Comparison of ENCODE assay signal across 3 cellular contexts in the genomic region with DNA sequence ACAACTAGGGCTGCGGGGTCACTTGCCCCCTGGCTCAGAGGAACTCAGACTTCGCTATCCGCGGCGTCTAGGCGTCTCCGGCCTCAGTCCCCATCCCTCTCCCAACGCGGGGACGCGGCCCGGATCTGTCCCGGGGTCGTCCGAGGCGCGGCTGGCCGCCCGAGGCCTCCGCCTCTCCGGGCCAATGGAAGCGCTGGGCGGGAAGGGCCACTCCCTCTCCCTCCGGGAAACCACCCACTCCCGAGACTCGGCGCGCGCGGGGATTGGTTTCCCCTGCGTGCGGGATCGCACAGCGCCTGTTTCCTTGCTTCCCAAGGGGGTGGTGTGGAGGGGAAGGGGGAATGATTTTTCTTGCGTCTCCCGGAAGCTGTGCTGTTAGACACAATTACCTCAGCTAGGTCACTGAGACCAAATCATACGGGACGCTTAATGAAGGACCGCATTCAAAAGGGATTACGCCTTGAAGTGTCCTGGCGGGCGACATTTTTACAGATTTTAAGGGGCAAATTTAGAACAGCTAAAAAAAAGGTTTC.
TF ChIP-seq lines count a peak whose summit lies in the region.

No MANE protein-coding gene starts in this region.

TF ChIP-seq in A549, 52 proteins besides CTCF, POLR2A, EP300 and RAD21:
- 0 out of 2 replicates have a peak, but pooled peaks have one; percentile 28 for TF ChIP-seq RFX5 (IDR thresholded peaks at IDR 0.05)
- TF ChIP-seq, protein P1, sequence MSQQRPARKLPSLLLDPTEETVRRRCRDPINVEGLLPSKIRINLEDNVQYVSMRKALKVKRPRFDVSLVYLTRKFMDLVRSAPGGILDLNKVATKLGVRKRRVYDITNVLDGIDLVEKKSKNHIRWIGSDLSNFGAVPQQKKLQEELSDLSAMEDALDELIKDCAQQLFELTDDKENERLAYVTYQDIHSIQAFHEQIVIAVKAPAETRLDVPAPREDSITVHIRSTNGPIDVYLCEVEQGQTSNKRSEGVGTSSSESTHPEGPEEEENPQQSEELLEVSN (IDR thresholded peaks at IDR 0.05; ENCODE audit: borderline replicate concordance, low read depth): peak; percentile 64; the same call in 1 of the 2 replicates
- TF ChIP-seq, protein P2, sequence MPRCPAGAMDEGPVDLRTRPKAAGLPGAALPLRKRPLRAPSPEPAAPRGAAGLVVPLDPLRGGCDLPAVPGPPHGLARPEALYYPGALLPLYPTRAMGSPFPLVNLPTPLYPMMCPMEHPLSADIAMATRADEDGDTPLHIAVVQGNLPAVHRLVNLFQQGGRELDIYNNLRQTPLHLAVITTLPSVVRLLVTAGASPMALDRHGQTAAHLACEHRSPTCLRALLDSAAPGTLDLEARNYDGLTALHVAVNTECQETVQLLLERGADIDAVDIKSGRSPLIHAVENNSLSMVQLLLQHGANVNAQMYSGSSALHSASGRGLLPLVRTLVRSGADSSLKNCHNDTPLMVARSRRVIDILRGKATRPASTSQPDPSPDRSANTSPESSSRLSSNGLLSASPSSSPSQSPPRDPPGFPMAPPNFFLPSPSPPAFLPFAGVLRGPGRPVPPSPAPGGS (IDR thresholded peaks at IDR 0.05): no peak
- TF ChIP-seq PHF8 (IDR thresholded peaks at IDR 0.05; ENCODE audit: borderline replicate concordance, low read depth): peak; percentile 33
- TF ChIP-seq, protein P3, sequence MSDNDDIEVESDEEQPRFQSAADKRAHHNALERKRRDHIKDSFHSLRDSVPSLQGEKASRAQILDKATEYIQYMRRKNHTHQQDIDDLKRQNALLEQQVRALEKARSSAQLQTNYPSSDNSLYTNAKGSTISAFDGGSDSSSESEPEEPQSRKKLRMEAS (IDR thresholded peaks at IDR 0.05): peak; percentile 36; the same call in 1 of the 2 replicates
- TF ChIP-seq JUN (IDR thresholded peaks at IDR 0.05): peak in 1 of 2 experiments; percentile 35; a peak in 1 of 5 replicates
- no peak for TF ChIP-seq SREBF2 (IDR thresholded peaks at IDR 0.05)
- TF ChIP-seq HDAC2 (IDR thresholded peaks at IDR 0.05): 0 out of 2 replicates have a peak, but pooled peaks have one; percentile 35

TF ChIP-seq in IMR-90, 13 proteins besides CTCF, POLR2A, EP300 and RAD21:
- peak; percentile 5; the same call in 1 of the 2 replicates for TF ChIP-seq MAZ (IDR thresholded peaks at IDR 0.05; ENCODE audit: borderline replicate concordance, low read depth, low read length)
- TF ChIP-seq NFE2L2 (IDR thresholded peaks at IDR 0.05; ENCODE audit: low read depth, low read length): no peak
- TF ChIP-seq, protein P4, sequence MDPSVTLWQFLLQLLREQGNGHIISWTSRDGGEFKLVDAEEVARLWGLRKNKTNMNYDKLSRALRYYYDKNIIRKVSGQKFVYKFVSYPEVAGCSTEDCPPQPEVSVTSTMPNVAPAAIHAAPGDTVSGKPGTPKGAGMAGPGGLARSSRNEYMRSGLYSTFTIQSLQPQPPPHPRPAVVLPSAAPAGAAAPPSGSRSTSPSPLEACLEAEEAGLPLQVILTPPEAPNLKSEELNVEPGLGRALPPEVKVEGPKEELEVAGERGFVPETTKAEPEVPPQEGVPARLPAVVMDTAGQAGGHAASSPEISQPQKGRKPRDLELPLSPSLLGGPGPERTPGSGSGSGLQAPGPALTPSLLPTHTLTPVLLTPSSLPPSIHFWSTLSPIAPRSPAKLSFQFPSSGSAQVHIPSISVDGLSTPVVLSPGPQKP (IDR thresholded peaks at IDR 0.05; ENCODE audit: borderline replicate concordance, low read depth, low read length): no peak
- 0 out of 2 replicates have a peak, but pooled peaks have one; percentile 7 for TF ChIP-seq BHLHE40 (IDR thresholded peaks at IDR 0.05; ENCODE audit: low read depth, low read length)
- TF ChIP-seq USF2 (IDR thresholded peaks at IDR 0.05; ENCODE audit: low read depth, low read length): no peak
TF ChIP-seq in IMR-90: peak in this region for 2.

TF ChIP-seq in SK-N-SH treated with all-trans-retinoic acid at 6 μM for 48 hours, 23 proteins besides CTCF, POLR2A, EP300 and RAD21:
- TF ChIP-seq ZC3H10 (CRISPR knock-in tag; IDR thresholded peaks at IDR 0.05) (no peak), TSHZ2 (CRISPR knock-in tag; IDR thresholded peaks at IDR 0.05) (peak; percentile 95), ZFP3 (CRISPR knock-in tag; IDR thresholded peaks at IDR 0.05) (0 out of 2 replicates have a peak, but pooled peaks have one; percentile 14), RARB (CRISPR knock-in tag; IDR thresholded peaks at IDR 0.05) (no peak), SNAI2 (CRISPR knock-in tag; IDR thresholded peaks at IDR 0.05) (no peak)
- TF ChIP-seq, protein P5, sequence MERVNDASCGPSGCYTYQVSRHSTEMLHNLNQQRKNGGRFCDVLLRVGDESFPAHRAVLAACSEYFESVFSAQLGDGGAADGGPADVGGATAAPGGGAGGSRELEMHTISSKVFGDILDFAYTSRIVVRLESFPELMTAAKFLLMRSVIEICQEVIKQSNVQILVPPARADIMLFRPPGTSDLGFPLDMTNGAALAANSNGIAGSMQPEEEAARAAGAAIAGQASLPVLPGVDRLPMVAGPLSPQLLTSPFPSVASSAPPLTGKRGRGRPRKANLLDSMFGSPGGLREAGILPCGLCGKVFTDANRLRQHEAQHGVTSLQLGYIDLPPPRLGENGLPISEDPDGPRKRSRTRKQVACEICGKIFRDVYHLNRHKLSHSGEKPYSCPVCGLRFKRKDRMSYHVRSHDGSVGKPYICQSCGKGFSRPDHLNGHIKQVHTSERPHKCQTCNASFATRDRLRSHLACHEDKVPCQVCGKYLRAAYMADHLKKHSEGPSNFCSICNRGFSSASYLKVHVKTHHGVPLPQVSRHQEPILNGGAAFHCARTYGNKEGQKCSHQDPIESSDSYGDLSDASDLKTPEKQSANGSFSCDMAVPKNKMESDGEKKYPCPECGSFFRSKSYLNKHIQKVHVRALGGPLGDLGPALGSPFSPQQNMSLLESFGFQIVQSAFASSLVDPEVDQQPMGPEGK (CRISPR knock-in tag; IDR thresholded peaks at IDR 0.05; ENCODE audit: borderline replicate concordance): peak; percentile 44; the same call in 1 of the 2 replicates
- TF ChIP-seq, protein P6, sequence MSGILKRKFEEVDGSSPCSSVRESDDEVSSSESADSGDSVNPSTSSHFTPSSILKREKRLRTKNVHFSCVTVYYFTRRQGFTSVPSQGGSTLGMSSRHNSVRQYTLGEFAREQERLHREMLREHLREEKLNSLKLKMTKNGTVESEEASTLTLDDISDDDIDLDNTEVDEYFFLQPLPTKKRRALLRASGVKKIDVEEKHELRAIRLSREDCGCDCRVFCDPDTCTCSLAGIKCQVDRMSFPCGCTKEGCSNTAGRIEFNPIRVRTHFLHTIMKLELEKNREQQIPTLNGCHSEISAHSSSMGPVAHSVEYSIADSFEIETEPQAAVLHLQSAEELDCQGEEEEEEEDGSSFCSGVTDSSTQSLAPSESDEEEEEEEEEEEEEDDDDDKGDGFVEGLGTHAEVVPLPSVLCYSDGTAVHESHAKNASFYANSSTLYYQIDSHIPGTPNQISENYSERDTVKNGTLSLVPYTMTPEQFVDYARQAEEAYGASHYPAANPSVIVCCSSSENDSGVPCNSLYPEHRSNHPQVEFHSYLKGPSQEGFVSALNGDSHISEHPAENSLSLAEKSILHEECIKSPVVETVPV (CRISPR knock-in tag; IDR thresholded peaks at IDR 0.05): no peak
